ENCODE assay signal across 1 cellular context in genomic region chr16:524274-525011, GRCh38.
TF ChIP-seq lines count a peak whose summit lies in the region.

No MANE protein-coding gene starts in this region.

TF ChIP-seq in endothelial cell of umbilical vein, 7 proteins besides CTCF, POLR2A, EP300 and RAD21:
- TF ChIP-seq GATA2 (IDR thresholded peaks at IDR 0.05; ENCODE audit: insufficient read depth, insufficient read length, low read depth, low read length), result no peak
- TF ChIP-seq JUN (IDR thresholded peaks at IDR 0.05; ENCODE audit: borderline replicate concordance, insufficient read depth, insufficient read length, low read depth), result no peak
- TF ChIP-seq POLR2AphosphoS5 (IDR thresholded peaks at IDR 0.05; ENCODE audit: insufficient read depth, low read depth, low read length), result no peak
- TF ChIP-seq MAX (IDR thresholded peaks at IDR 0.05; ENCODE audit: insufficient read depth, insufficient read length), result no peak
- TF ChIP-seq MYC (IDR thresholded peaks at IDR 0.05; ENCODE audit: low read depth, low read length), result no peak
- TF ChIP-seq FOS (IDR thresholded peaks at IDR 0.05; ENCODE audit: borderline replicate concordance, insufficient read depth, low read length), result no peak
- TF ChIP-seq EZH2 (IDR thresholded peaks at IDR 0.05; ENCODE audit: borderline replicate concordance, low read depth, low read length, severe bottlenecking), result no peak
